In the genomic region with DNA sequence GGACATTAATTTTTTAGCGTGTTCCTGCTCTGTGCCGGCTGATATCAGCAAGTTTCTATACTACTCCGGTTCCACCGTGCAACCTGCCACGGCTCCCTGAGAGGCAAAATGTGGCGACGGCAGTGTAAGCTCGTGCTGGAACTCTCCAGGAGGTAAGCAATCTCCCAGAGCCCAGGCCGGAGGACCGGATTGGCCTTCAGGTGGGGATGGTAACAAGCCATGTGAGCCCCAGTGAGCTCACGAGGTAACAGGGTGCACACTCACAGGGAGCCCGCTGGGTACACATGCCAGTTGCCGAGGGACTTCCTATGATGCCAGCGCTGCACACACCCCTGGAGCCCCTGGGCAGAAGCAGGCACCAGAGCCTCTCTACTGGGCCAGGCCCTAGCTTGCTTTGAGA, we compare ENCODE assay signal across 16 cellular contexts.
"Had no signal": no experiment of that assay in that cellular context is flagged by ENCODE, and none has a peak within 500 bp of the region (broad histone marks: within the 10 kb centered on the region; RNA-seq: fewer than 3 reads in every experiment).

No MANE protein-coding gene starts in this region.

- H3K4me1 ChIP-seq: tibial artery, uterus had no signal

- H3K27me3 ChIP-seq: hepatocyte, tibial artery, upper lobe of left lung, uterus had no signal

- H3K27ac Mint-ChIP-seq: stimulated activated naive CD8-positive, alpha-beta T cell treated with anti-CD3 and anti-CD28 coated beads, Interleukin-15, Interleukin-2, amounts not matched to agents 100 ng/mL and 50 ng/mL, for 24 hours had no signal

- H3K27me3 Mint-ChIP-seq: naive thymus-derived CD8-positive, alpha-beta T cell; stimulated activated naive CD8-positive, alpha-beta T cell treated with anti-CD3 and anti-CD28 coated beads, Interleukin-15, Interleukin-2, amounts not matched to agents 100 ng/mL and 50 ng/mL, for 24 hours had no signal

- ATAC-seq: naive thymus-derived CD8-positive, alpha-beta T cell; sciatic nerve had no signal

- H3K4me3 ChIP-seq: coronary artery, hepatocyte, skin epidermis, tibial artery, upper lobe of left lung, uterus had no signal

- H3K36me3 ChIP-seq: uterus had no signal

- DNase-seq: effector CD4-positive, alpha-beta T cell; foreskin melanocyte; head of caudate nucleus; kidney glomerular epithelial cell; mesendoderm; naive thymus-derived CD8-positive, alpha-beta T cell; occipital lobe; stimulated activated CD4-positive, alpha-beta T cell treated with anti-CD3 and anti-CD28 coated beads, Interleukin-2, amount 100 ng/mL, for 48 hours; tibial artery; upper lobe of left lung; uterus had no signal

- H3K9me3 Mint-ChIP-seq: naive thymus-derived CD8-positive, alpha-beta T cell; stimulated activated naive CD8-positive, alpha-beta T cell treated with anti-CD3 and anti-CD28 coated beads, Interleukin-15, Interleukin-2, amounts not matched to agents 100 ng/mL and 50 ng/mL, for 24 hours had no signal

- H3K9me3 ChIP-seq: tibial artery, upper lobe of left lung, uterus had no signal

- H3K4me3 Mint-ChIP-seq: naive thymus-derived CD8-positive, alpha-beta T cell; stimulated activated naive CD8-positive, alpha-beta T cell treated with anti-CD3 and anti-CD28 coated beads, Interleukin-15, Interleukin-2, amounts not matched to agents 100 ng/mL and 50 ng/mL, for 24 hours had no signal

- H3K27ac ChIP-seq: coronary artery, hepatocyte, tibial artery, upper lobe of left lung, uterus had no signal
